Comparison of ENCODE assay signal across 15 cellular contexts in genomic region chr2:152762202-152762601, GRCh38. TPM values are rescaled to one million over a fixed set of nuclear protein-coding genes. Genes with fewer than 3 reads are reported as not detected.
A peak's percentile ranks its signal among the peaks of the same experiment; 100 is the strongest.
DNase-seq lines count a peak whose midpoint lies in the region; ATAC-seq and TF ChIP-seq lines count a peak whose summit lies in the region.
"Had no signal": no experiment of that assay in that cellular context is flagged by ENCODE, and none has a peak within 500 bp of the region (broad histone marks: within the 10 kb centered on the region; RNA-seq: fewer than 3 reads in every experiment).

No MANE protein-coding gene starts in this region.

- no peak overlapping the region for H2AFZ ChIP-seq in MM.1S (ENCODE audit: low read length)

- no peaks in the 10 kb centered on the region for H3K27me3 ChIP-seq in MM.1S (replicated peaks; ENCODE audit: insufficient read depth, low read length)
- H3K27me3 ChIP-seq: esophagus muscularis mucosa, neutrophil had no signal

- no peaks in the 10 kb centered on the region for H3K9me3 Mint-ChIP-seq in stimulated activated memory B cell treated with anti-CD40 and anti-IgM and Interleukin-4, amounts not matched to agents 10 μg/mL and 1 μg/mL and 100 μg/mL, for 72 hours

- peaks cover 20% of the 10 kb centered on the region for H3K36me3 Mint-ChIP-seq in stimulated activated memory B cell treated with anti-CD40 and anti-IgM and Interleukin-4, amounts not matched to agents 10 μg/mL and 1 μg/mL and 100 μg/mL, for 72 hours

- no peak overlapping the region for H3K4me3 Mint-ChIP-seq in stimulated activated memory B cell treated with anti-CD40 and anti-IgM and Interleukin-4, amounts not matched to agents 10 μg/mL and 1 μg/mL and 100 μg/mL, for 72 hours

- H3K27ac ChIP-seq in MM.1S (ENCODE audit: low read length): no peak overlapping the region
- H3K27ac ChIP-seq: neutrophil, RWPE1 had no signal

- intact Hi-C loops in Right ventricle myocardium superior (cut with DNase I): no loop called here
- intact Hi-C loops in cardiac septum (cut with DNase I): no loop called here

- peak; percentile 33 for DNase-seq in Right ventricle myocardium superior
- no peak for DNase-seq in cardiac septum (ENCODE audit: low spot score)
- DNase-seq in choroid plexus epithelial cell (ENCODE audit: low read depth): peak; percentile 91
- DNase-seq in iris pigment epithelial cell (ENCODE audit: low read depth): peak; percentile 95
- no peak for DNase-seq in activated T-cell treated with anti-CD3 and anti-CD28 coated beads for 4 hours
- DNase-seq in MM.1S: no peak
- DNase-seq: ACHN; activated naive CD4-positive, alpha-beta T cell; kidney glomerular epithelial cell; NCI-H524 had no signal

- no peaks in the 10 kb centered on the region for H4K20me1 ChIP-seq in MM.1S (ENCODE audit: insufficient read depth, low read length)

- no peaks in the 10 kb centered on the region for H3K36me3 ChIP-seq in MM.1S (replicated peaks; ENCODE audit: insufficient read depth, low read length)

- no peaks in the 10 kb centered on the region for H3K4me1 Mint-ChIP-seq in stimulated activated memory B cell treated with anti-CD40 and anti-IgM and Interleukin-4, amounts not matched to agents 10 μg/mL and 1 μg/mL and 100 μg/mL, for 72 hours

- H3K9me3 ChIP-seq in MM.1S (replicated peaks; ENCODE audit: insufficient read depth, low read length): no peaks in the 10 kb centered on the region
- H3K9me3 ChIP-seq: esophagus muscularis mucosa, neutrophil had no signal

- H3K27ac Mint-ChIP-seq in stimulated activated memory B cell treated with anti-CD40 and anti-IgM and Interleukin-4, amounts not matched to agents 10 μg/mL and 1 μg/mL and 100 μg/mL, for 72 hours: no peak overlapping the region

- no peaks in the 10 kb centered on the region for H3K27me3 Mint-ChIP-seq in stimulated activated memory B cell treated with anti-CD40 and anti-IgM and Interleukin-4, amounts not matched to agents 10 μg/mL and 1 μg/mL and 100 μg/mL, for 72 hours

- ATAC-seq in Right ventricle myocardium superior (ENCODE audit: poor library complexity): peak; percentile 84
- no peak for ATAC-seq in HG02642 (IDR thresholded peaks at IDR 0.05; ENCODE audit: poor library complexity, unreplicated experiment)
- ATAC-seq in stimulated activated memory B cell treated with anti-CD40 and anti-IgM and Interleukin-4, amounts not matched to agents 10 μg/mL and 1 μg/mL and 100 μg/mL, for 72 hours: no peak

- no peak for TF ChIP-seq CTCF in choroid plexus epithelial cell (conservative IDR thresholded peaks at IDR 0.05; ENCODE audit: low read depth, low read length)
- no peak for TF ChIP-seq CTCF in MM.1S (IDR thresholded peaks at IDR 0.05; ENCODE audit: low read length)

- H3K4me1 ChIP-seq in MM.1S (ENCODE audit: low read length): no peaks in the 10 kb centered on the region

- no peaks in the 10 kb centered on the region for H3K79me2 ChIP-seq in MM.1S (ENCODE audit: low read length)

- no peaks in the 10 kb centered on the region for H3F3A ChIP-seq in MM.1S (ENCODE audit: insufficient read depth, low read length)

- no peaks in the 10 kb centered on the region for H3K9me2 ChIP-seq in MM.1S (replicated peaks; ENCODE audit: insufficient read depth, low read length)

- H3K9ac ChIP-seq in MM.1S (ENCODE audit: low read length): no peak overlapping the region

- peak overlapping the region; percentile 20 for H3K4me3 ChIP-seq in choroid plexus epithelial cell (ENCODE audit: low read depth, low read length)
- H3K4me3 ChIP-seq in MM.1S (ENCODE audit: low read length): no peak overlapping the region
- H3K4me3 ChIP-seq: esophagus muscularis mucosa had no signal

- H3K4me2 ChIP-seq in MM.1S (ENCODE audit: low read depth, low read length): no peak overlapping the region

RNA-seq across cellular contexts. Expression of gene ARL6IP6, which starts 43.8 kb away (rescaled TPM):
- total RNA-seq in Right ventricle myocardium superior (5.9 TPM), cardiac septum (6.4 TPM)

RNA-seq across cellular contexts. Expression of gene PRPF40A, which starts 44.9 kb away (rescaled TPM):
- total RNA-seq in Right ventricle myocardium superior: 28.4 TPM
- total RNA-seq in cardiac septum: 36.3 TPM

Comparison
In these comparisons a context has a peak if more than half of its experiments do, and no peak if none do; other contexts are left out.
1. DNase-seq: peak in Right ventricle myocardium superior (single experiment), choroid plexus epithelial cell (single experiment) and iris pigment epithelial cell (single experiment); none in cardiac septum (single experiment), activated T-cell treated with anti-CD3 and anti-CD28 coated beads for 4 hours (single experiment) and MM.1S (single experiment).